ENCODE assay signal across 16 cellular contexts in the genomic region with DNA sequence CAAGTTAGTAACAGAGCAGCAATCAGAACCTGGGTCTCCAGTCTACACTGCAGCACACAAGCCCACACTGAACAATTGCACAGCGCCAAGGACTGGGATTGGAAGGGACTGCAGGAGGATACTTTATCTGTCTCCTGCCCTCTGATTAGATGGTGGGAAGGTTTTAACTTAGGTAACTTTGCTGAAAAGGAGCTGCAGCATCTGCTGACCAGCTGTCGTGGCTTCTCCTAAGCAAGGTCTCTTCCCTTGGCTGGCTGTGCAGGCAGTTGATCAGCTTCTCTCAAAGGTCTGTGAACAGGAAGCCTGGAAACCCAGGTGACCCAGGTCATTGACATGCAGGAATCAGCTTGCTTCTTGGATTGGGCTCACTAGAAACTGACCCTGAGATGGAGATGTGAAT.
DNase-seq lines count a peak whose midpoint lies in the region; ATAC-seq and TF ChIP-seq lines count a peak whose summit lies in the region.
"Had no signal": no experiment of that assay in that cellular context is flagged by ENCODE, and none has a peak within 500 bp of the region (broad histone marks: within the 10 kb centered on the region; RNA-seq: fewer than 3 reads in every experiment).

No MANE protein-coding gene starts in this region.

- ATAC-seq in activated CD8-positive, alpha-beta memory T cell treated with anti-CD3 and anti-CD28 coated beads, Interleukin-2, amount 10 ng/mL, durations not matched to agents 7 days and 5 days, result no peak
- ATAC-seq: CD8-positive, alpha-beta T cell had no signal

- H2AK5ac ChIP-seq in mesendoderm (ENCODE audit: low read length), result no peak overlapping the region

- no peak overlapping the region for H2AFZ ChIP-seq in Karpas-422 (ENCODE audit: low read length)

- H3K36me3 ChIP-seq in WERI-Rb-1 (no peaks in the 10 kb centered on the region), mesendoderm (ENCODE audit: control insufficient read depth, insufficient read depth, low read length) (no peaks in the 10 kb centered on the region), Karpas-422 (ENCODE audit: insufficient read depth, low read length) (0 out of 2 replicates have a peak, but pooled peaks cover 2% of the 10 kb centered on the region)

- H3K4me1 ChIP-seq in mesendoderm (ENCODE audit: control insufficient read depth, low read depth, low read length), result no peaks in the 10 kb centered on the region
- peaks cover 13% of the 10 kb centered on the region for H3K4me1 ChIP-seq in Karpas-422 (ENCODE audit: low read length)

- no peak overlapping the region for H2BK120ac ChIP-seq in mesendoderm (ENCODE audit: low read depth, low read length)

- H4K8ac ChIP-seq in mesendoderm (ENCODE audit: low read depth, low read length), result no peak overlapping the region

- H3K27ac Mint-ChIP-seq in activated naive CD4-positive, alpha-beta T cell treated with anti-CD3 and anti-CD28 coated beads for 36 hours, result no peak overlapping the region
- H3K27ac Mint-ChIP-seq in activated CD8-positive, alpha-beta memory T cell treated with anti-CD3 and anti-CD28 coated beads, Interleukin-2, amount 10 ng/mL, durations not matched to agents 7 days and 5 days, result no peak overlapping the region
- H3K27ac Mint-ChIP-seq: CD8-positive, alpha-beta T cell; IgD-negative memory B cell had no signal

- H3K9me3 ChIP-seq in WERI-Rb-1 (ENCODE audit: severe bottlenecking) (no peaks in the 10 kb centered on the region), Karpas-422 (ENCODE audit: low read length) (no peaks in the 10 kb centered on the region)

- H3K4me3 ChIP-seq in WERI-Rb-1 (ENCODE audit: low read depth, low read length) (no peak overlapping the region; the same call in 1 of the 2 replicates), mesendoderm (ENCODE audit: low read length) (no peak overlapping the region), Karpas-422 (ENCODE audit: low read length) (no peak overlapping the region)

- H2BK5ac ChIP-seq in mesendoderm (ENCODE audit: low read length), result no peak overlapping the region

- CTCF ChIA-PET in activated naive CD4-positive, alpha-beta T cell treated with anti-CD3 and anti-CD28 coated beads for 36 hours (lab: Charles Lee), result interaction anchor here (0.7 kb wide), 1 partner anchor 18 kb away, joined by 3 read pairs; no protein-coding TSS in a partner anchor
- CTCF ChIA-PET in activated CD8-positive, alpha-beta memory T cell treated with anti-CD3 and anti-CD28 coated beads, Interleukin-2, amount 10 ng/mL, durations not matched to agents 7 days and 5 days (lab: Charles Lee), result no interaction called here

- intact Hi-C loops in activated naive CD4-positive, alpha-beta T cell treated with anti-CD3 and anti-CD28 coated beads for 36 hours (cut with micrococcal nuclease), result no loop called here

- H3K9me2 ChIP-seq in Karpas-422 (replicated peaks; ENCODE audit: insufficient read depth, low read length), result no peaks in the 10 kb centered on the region

- H3K9me3 Mint-ChIP-seq in activated naive CD4-positive, alpha-beta T cell treated with anti-CD3 and anti-CD28 coated beads for 36 hours, result no peaks in the 10 kb centered on the region
- H3K9me3 Mint-ChIP-seq in activated CD8-positive, alpha-beta memory T cell treated with anti-CD3 and anti-CD28 coated beads, Interleukin-2, amount 10 ng/mL, durations not matched to agents 7 days and 5 days (ENCODE audit: low read depth), result no peaks in the 10 kb centered on the region
- H3K9me3 Mint-ChIP-seq: CD8-positive, alpha-beta T cell had no signal

- peak overlapping the region; percentile 86 for H3K27ac ChIP-seq in WERI-Rb-1
- no peak overlapping the region for H3K27ac ChIP-seq in mesendoderm (ENCODE audit: low read depth, low read length)
- H3K27ac ChIP-seq in Karpas-422 (ENCODE audit: low read length), result no peak overlapping the region
- H3K27ac ChIP-seq: 22Rv1 had no signal

- H2BK15ac ChIP-seq in mesendoderm (replicated peaks; ENCODE audit: low read depth), result no peak overlapping the region

- no peaks in the 10 kb centered on the region for H3K27me3 ChIP-seq in WERI-Rb-1 (ENCODE audit: insufficient read depth, low read depth, severe bottlenecking)
- no peaks in the 10 kb centered on the region for H3K27me3 ChIP-seq in mesendoderm (ENCODE audit: insufficient read depth, low read length, poor library complexity)
- H3K27me3 ChIP-seq in Karpas-422 (ENCODE audit: low read length), result no peaks in the 10 kb centered on the region

- H4K20me1 ChIP-seq in Karpas-422 (ENCODE audit: insufficient read depth, low read depth, low read length), result no peaks in the 10 kb centered on the region

- no peak overlapping the region for H4K5ac ChIP-seq in mesendoderm (ENCODE audit: low read length)

- H3K4ac ChIP-seq in mesendoderm (ENCODE audit: low read depth, low read length), result no peak overlapping the region

- H3K4me3 Mint-ChIP-seq in activated naive CD4-positive, alpha-beta T cell treated with anti-CD3 and anti-CD28 coated beads for 36 hours, result no peak overlapping the region
- H3K4me3 Mint-ChIP-seq in activated CD8-positive, alpha-beta memory T cell treated with anti-CD3 and anti-CD28 coated beads, Interleukin-2, amount 10 ng/mL, durations not matched to agents 7 days and 5 days, result no peak overlapping the region
- H3K4me3 Mint-ChIP-seq: CD8-positive, alpha-beta T cell; IgD-negative memory B cell had no signal

- H3K56ac ChIP-seq in mesendoderm (ENCODE audit: low read length), result peak overlapping the region; percentile 10

- peak; percentile 44 for TF ChIP-seq CTCF in WERI-Rb-1 (IDR thresholded peaks at IDR 0.05; ENCODE audit: low read depth, low read length)

- no peak overlapping the region for H3K23ac ChIP-seq in mesendoderm (ENCODE audit: low read length)

- WGBS in mesendoderm (ENCODE audit: extremely low coverage, insufficient coverage, low lambda C conversion rate), result no CpG with 5 or more reads among the region's 2 CpGs

- H3K9ac ChIP-seq in mesendoderm (ENCODE audit: low read length) (no peak overlapping the region), Karpas-422 (ENCODE audit: low read length) (no peak overlapping the region)

- H3K18ac ChIP-seq in mesendoderm (ENCODE audit: low read length), result no peak overlapping the region

- H3K4me2 ChIP-seq in mesendoderm (ENCODE audit: low read length) (no peak overlapping the region), Karpas-422 (ENCODE audit: low read depth, low read length, poor library complexity, severe bottlenecking) (no peak overlapping the region)

- no peaks in the 10 kb centered on the region for H3K36me3 Mint-ChIP-seq in activated naive CD4-positive, alpha-beta T cell treated with anti-CD3 and anti-CD28 coated beads for 36 hours (ENCODE audit: low read depth)
- no peaks in the 10 kb centered on the region for H3K36me3 Mint-ChIP-seq in activated CD8-positive, alpha-beta memory T cell treated with anti-CD3 and anti-CD28 coated beads, Interleukin-2, amount 10 ng/mL, durations not matched to agents 7 days and 5 days
- H3K36me3 Mint-ChIP-seq: CD14-positive monocyte; CD8-positive, alpha-beta T cell; IgD-negative memory B cell had no signal

- DNase-seq in DMS 273 (lab: John Stamatoyannopoulos, UW; ENCODE audit: unreplicated experiment), result peak; percentile 65
- DNase-seq in DMS 273 treated with DMSO at 0.1 percent for 48 hours (lab: John Stamatoyannopoulos, UW), result no peak
- DNase-seq in WERI-Rb-1, result peak; percentile 91
- no peak for DNase-seq in mesendoderm
- no peak for DNase-seq in activated naive CD4-positive, alpha-beta T cell treated with anti-CD3 and anti-CD28 coated beads for 36 hours
- no peak for DNase-seq in activated CD8-positive, alpha-beta memory T cell treated with anti-CD3 and anti-CD28 coated beads, Interleukin-2, amount 10 ng/mL, durations not matched to agents 7 days and 5 days
- no peak for DNase-seq in Karpas-422
- DNase-seq: CD8-positive, alpha-beta T cell; COR-L47; DMS53; GF-D8; H7; KG1 had no signal

- peaks cover 12% of the 10 kb centered on the region for H3K27me3 Mint-ChIP-seq in activated naive CD4-positive, alpha-beta T cell treated with anti-CD3 and anti-CD28 coated beads for 36 hours (ENCODE audit: low read depth)
- H3K27me3 Mint-ChIP-seq in activated CD8-positive, alpha-beta memory T cell treated with anti-CD3 and anti-CD28 coated beads, Interleukin-2, amount 10 ng/mL, durations not matched to agents 7 days and 5 days, result peaks cover 2% of the 10 kb centered on the region

- peaks cover 2% of the 10 kb centered on the region for H3K4me1 Mint-ChIP-seq in activated naive CD4-positive, alpha-beta T cell treated with anti-CD3 and anti-CD28 coated beads for 36 hours (ENCODE audit: low read depth)
- no peaks in the 10 kb centered on the region for H3K4me1 Mint-ChIP-seq in activated CD8-positive, alpha-beta memory T cell treated with anti-CD3 and anti-CD28 coated beads, Interleukin-2, amount 10 ng/mL, durations not matched to agents 7 days and 5 days

- H3K79me1 ChIP-seq in mesendoderm (ENCODE audit: low read length), result no peaks in the 10 kb centered on the region

- no peaks in the 10 kb centered on the region for H3K79me2 ChIP-seq in mesendoderm (ENCODE audit: control insufficient read depth, insufficient read depth, low read length)
- H3K79me2 ChIP-seq in Karpas-422 (ENCODE audit: low read length), result no peaks in the 10 kb centered on the region

Comparison
In these comparisons a context has a peak if more than half of its experiments do, and no peak if none do; other contexts are left out.
1. DNase-seq: peak in DMS 273 (single experiment) and WERI-Rb-1 (single experiment); none in DMS 273 treated with DMSO at 0.1 percent for 48 hours (single experiment), mesendoderm (single experiment), activated naive CD4-positive, alpha-beta T cell treated with anti-CD3 and anti-CD28 coated beads for 36 hours (single experiment), activated CD8-positive, alpha-beta memory T cell treated with anti-CD3 and anti-CD28 coated beads, Interleukin-2, amount 10 ng/mL, durations not matched to agents 7 days and 5 days (single experiment) and Karpas-422 (single experiment).